In the genomic region with DNA sequence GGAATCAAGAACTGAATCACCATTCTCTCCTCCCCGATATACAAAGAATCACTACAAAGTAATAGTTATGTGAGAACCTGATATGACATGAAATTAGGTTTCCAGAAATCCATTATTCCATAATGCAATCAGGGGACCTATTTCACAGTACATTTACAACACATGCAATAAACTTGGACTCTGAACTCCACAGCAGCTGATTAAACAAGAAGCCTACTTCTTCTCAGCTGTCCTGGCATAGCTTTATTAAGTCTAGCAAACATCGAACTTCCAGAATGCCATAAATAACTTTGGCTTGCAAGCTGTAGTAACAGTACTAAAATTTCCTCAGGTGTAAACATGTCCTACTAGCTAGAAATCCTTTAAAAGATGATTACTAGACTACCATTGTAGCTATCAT, we compare ENCODE assay signal across 1 cellular context.
TF ChIP-seq lines count a peak whose summit lies in the region.

No MANE protein-coding gene starts in this region.

TF ChIP-seq in HepG2, 621 proteins besides CTCF, POLR2A, EP300 and RAD21 (continued from another document and continues in another):
- TF ChIP-seq, protein P1, sequence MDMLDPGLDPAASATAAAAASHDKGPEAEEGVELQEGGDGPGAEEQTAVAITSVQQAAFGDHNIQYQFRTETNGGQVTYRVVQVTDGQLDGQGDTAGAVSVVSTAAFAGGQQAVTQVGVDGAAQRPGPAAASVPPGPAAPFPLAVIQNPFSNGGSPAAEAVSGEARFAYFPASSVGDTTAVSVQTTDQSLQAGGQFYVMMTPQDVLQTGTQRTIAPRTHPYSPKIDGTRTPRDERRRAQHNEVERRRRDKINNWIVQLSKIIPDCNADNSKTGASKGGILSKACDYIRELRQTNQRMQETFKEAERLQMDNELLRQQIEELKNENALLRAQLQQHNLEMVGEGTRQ (IDR thresholded peaks at IDR 0.05; ENCODE audit: low read depth, low read length), result no peak
- TF ChIP-seq, protein P1 (CRISPR knock-in tag; IDR thresholded peaks at IDR 0.05; ENCODE audit: borderline replicate concordance), result no peak
- TF ChIP-seq, protein P2, sequence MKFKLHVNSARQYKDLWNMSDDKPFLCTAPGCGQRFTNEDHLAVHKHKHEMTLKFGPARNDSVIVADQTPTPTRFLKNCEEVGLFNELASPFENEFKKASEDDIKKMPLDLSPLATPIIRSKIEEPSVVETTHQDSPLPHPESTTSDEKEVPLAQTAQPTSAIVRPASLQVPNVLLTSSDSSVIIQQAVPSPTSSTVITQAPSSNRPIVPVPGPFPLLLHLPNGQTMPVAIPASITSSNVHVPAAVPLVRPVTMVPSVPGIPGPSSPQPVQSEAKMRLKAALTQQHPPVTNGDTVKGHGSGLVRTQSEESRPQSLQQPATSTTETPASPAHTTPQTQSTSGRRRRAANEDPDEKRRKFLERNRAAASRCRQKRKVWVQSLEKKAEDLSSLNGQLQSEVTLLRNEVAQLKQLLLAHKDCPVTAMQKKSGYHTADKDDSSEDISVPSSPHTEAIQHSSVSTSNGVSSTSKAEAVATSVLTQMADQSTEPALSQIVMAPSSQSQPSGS (CRISPR knock-in tag; IDR thresholded peaks at IDR 0.05), result 0 out of 2 replicates have a peak, but pooled peaks have one; percentile 24
- TF ChIP-seq MTF2 (CRISPR knock-in tag; IDR thresholded peaks at IDR 0.05; ENCODE audit: borderline replicate concordance) (no peak), ZBTB1 (CRISPR knock-in tag; IDR thresholded peaks at IDR 0.05; ENCODE audit: borderline replicate concordance) (no peak), ZMYM4 (CRISPR knock-in tag; IDR thresholded peaks at IDR 0.05) (peak; percentile 64; the same call in 1 of the 2 replicates), SRSF1 (optimal IDR thresholded peaks at IDR 0.05; ENCODE audit: low read depth, low read length) (no peak), GATAD2A (CRISPR knock-in tag; IDR thresholded peaks at IDR 0.05) (peak; percentile 85), PCBP2 (optimal IDR thresholded peaks at IDR 0.05; ENCODE audit: low read depth, low read length, poor library complexity, severe bottlenecking) (no peak), ZSCAN22 (CRISPR knock-in tag; IDR thresholded peaks at IDR 0.05) (no peak), NCOR1 (IDR thresholded peaks at IDR 0.05; ENCODE audit: borderline replicate concordance, low read length) (peak; percentile 73; the same call in 1 of the 2 replicates), NONO (IDR thresholded peaks at IDR 0.05) (no peak), NONO (CRISPR knock-in tag; conservative IDR thresholded peaks at IDR 0.05) (no peak), HMG20A (CRISPR knock-in tag; IDR thresholded peaks at IDR 0.05; ENCODE audit: borderline replicate concordance) (peak; percentile 84; the same call in 1 of the 2 replicates), ZNF180 (CRISPR knock-in tag; IDR thresholded peaks at IDR 0.05; ENCODE audit: borderline replicate concordance, low read depth) (no peak), KAT8 (CRISPR knock-in tag; IDR thresholded peaks at IDR 0.05) (peak; percentile 56), HNF4G (IDR thresholded peaks at IDR 0.05; ENCODE audit: borderline replicate concordance, low read depth, low read length) (peak; percentile 87), HNF4G (CRISPR knock-in tag; IDR thresholded peaks at IDR 0.05; ENCODE audit: borderline replicate concordance, low read depth) (no peak), SOX5 (CRISPR knock-in tag; IDR thresholded peaks at IDR 0.05; ENCODE audit: borderline replicate concordance) (peak; percentile 44; the same call in 1 of the 2 replicates), ZNF7 (CRISPR knock-in tag; IDR thresholded peaks at IDR 0.05) (no peak), POLR2G (IDR thresholded peaks at IDR 0.05; ENCODE audit: low read depth, low read length) (no peak), ZNF816 (CRISPR knock-in tag; IDR thresholded peaks at IDR 0.05; ENCODE audit: borderline replicate concordance) (no peak), IRF2 (CRISPR knock-in tag; IDR thresholded peaks at IDR 0.05) (0 out of 2 replicates have a peak, but pooled peaks have one; percentile 48), ZNF652 (CRISPR knock-in tag; IDR thresholded peaks at IDR 0.05; ENCODE audit: borderline replicate concordance, low read depth) (peak; percentile 45), FOXJ3 (CRISPR knock-in tag; IDR thresholded peaks at IDR 0.05; ENCODE audit: borderline replicate concordance) (peak; percentile 66; the same call in 1 of the 2 replicates), NCOA5 (CRISPR knock-in tag; IDR thresholded peaks at IDR 0.05) (no peak), ETV6 (CRISPR knock-in tag; conservative IDR thresholded peaks at IDR 0.05) (no peak), ZNF335 (CRISPR knock-in tag; IDR thresholded peaks at IDR 0.05) (no peak), CENPX (CRISPR knock-in tag; IDR thresholded peaks at IDR 0.05) (no peak), POGZ (CRISPR knock-in tag; IDR thresholded peaks at IDR 0.05) (peak; percentile 40; the same call in 1 of the 2 replicates), ERF (CRISPR knock-in tag; IDR thresholded peaks at IDR 0.05) (peak; percentile 29; the same call in 1 of the 2 replicates), ZNF354B (CRISPR knock-in tag; IDR thresholded peaks at IDR 0.05) (no peak), SMAD3 (CRISPR knock-in tag; IDR thresholded peaks at IDR 0.05) (peak; percentile 68; the same call in 1 of the 2 replicates), PHB2 (IDR thresholded peaks at IDR 0.05; ENCODE audit: partially characterized antibody) (no peak), NCOA2 (CRISPR knock-in tag; IDR thresholded peaks at IDR 0.05) (peak; percentile 44), ZBTB42 (CRISPR knock-in tag; IDR thresholded peaks at IDR 0.05) (no peak), SALL1 (CRISPR knock-in tag; IDR thresholded peaks at IDR 0.05) (peak; percentile 23; the same call in 1 of the 2 replicates), TBX3 (IDR thresholded peaks at IDR 0.05; ENCODE audit: borderline replicate concordance) (no peak), SOX13 (IDR thresholded peaks at IDR 0.05) (no peak), SOX13 (CRISPR knock-in tag; conservative IDR thresholded peaks at IDR 0.05 in 1 of 2, IDR thresholded peaks at IDR 0.05 in 1 of 2) (peak in 1 of 2 experiments; percentile 57; a peak in 2 of 4 replicates), MIER2 (CRISPR knock-in tag; IDR thresholded peaks at IDR 0.05) (no peak), MED1 (CRISPR knock-in tag; IDR thresholded peaks at IDR 0.05) (peak; percentile 37; the same call in 1 of the 2 replicates), DPF2 (CRISPR knock-in tag; IDR thresholded peaks at IDR 0.05; ENCODE audit: borderline replicate concordance, low read depth) (0 out of 2 replicates have a peak, but pooled peaks have one; percentile 21)
- TF ChIP-seq, protein P3, sequence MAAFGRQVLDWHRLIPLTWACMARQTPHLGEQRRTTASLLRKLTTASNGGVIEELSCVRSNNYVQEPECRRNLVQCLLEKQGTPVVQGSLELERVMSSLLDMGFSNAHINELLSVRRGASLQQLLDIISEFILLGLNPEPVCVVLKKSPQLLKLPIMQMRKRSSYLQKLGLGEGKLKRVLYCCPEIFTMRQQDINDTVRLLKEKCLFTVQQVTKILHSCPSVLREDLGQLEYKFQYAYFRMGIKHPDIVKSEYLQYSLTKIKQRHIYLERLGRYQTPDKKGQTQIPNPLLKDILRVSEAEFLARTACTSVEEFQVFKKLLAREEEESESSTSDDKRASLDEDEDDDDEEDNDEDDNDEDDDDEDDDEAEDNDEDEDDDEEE (CRISPR knock-in tag; IDR thresholded peaks at IDR 0.05), result no peak
- TF ChIP-seq, protein P4, sequence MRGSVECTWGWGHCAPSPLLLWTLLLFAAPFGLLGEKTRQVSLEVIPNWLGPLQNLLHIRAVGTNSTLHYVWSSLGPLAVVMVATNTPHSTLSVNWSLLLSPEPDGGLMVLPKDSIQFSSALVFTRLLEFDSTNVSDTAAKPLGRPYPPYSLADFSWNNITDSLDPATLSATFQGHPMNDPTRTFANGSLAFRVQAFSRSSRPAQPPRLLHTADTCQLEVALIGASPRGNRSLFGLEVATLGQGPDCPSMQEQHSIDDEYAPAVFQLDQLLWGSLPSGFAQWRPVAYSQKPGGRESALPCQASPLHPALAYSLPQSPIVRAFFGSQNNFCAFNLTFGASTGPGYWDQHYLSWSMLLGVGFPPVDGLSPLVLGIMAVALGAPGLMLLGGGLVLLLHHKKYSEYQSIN (CRISPR knock-in tag; IDR thresholded peaks at IDR 0.05; ENCODE audit: borderline replicate concordance), result no peak
- TF ChIP-seq, protein P5, sequence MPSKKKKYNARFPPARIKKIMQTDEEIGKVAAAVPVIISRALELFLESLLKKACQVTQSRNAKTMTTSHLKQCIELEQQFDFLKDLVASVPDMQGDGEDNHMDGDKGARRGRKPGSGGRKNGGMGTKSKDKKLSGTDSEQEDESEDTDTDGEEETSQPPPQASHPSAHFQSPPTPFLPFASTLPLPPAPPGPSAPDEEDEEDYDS (CRISPR knock-in tag; IDR thresholded peaks at IDR 0.05), result 0 out of 2 replicates have a peak, but pooled peaks have one; percentile 10
- TF ChIP-seq, protein P6, sequence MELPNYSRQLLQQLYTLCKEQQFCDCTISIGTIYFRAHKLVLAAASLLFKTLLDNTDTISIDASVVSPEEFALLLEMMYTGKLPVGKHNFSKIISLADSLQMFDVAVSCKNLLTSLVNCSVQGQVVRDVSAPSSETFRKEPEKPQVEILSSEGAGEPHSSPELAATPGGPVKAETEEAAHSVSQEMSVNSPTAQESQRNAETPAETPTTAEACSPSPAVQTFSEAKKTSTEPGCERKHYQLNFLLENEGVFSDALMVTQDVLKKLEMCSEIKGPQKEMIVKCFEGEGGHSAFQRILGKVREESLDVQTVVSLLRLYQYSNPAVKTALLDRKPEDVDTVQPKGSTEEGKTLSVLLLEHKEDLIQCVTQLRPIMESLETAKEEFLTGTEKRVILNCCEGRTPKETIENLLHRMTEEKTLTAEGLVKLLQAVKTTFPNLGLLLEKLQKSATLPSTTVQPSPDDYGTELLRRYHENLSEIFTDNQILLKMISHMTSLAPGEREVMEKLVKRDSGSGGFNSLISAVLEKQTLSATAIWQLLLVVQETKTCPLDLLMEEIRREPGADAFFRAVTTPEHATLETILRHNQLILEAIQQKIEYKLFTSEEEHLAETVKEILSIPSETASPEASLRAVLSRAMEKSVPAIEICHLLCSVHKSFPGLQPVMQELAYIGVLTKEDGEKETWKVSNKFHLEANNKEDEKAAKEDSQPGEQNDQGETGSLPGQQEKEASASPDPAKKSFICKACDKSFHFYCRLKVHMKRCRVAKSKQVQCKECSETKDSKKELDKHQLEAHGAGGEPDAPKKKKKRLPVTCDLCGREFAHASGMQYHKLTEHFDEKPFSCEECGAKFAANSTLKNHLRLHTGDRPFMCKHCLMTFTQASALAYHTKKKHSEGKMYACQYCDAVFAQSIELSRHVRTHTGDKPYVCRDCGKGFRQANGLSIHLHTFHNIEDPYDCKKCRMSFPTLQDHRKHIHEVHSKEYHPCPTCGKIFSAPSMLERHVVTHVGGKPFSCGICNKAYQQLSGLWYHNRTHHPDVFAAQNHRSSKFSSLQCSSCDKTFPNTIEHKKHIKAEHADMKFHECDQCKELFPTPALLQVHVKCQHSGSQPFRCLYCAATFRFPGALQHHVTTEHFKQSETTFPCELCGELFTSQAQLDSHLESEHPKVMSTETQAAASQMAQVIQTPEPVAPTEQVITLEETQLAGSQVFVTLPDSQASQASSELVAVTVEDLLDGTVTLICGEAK (IDR thresholded peaks at IDR 0.05), result peak; percentile 23; the same call in 1 of the 2 replicates
- TF ChIP-seq, protein P6 (CRISPR knock-in tag; IDR thresholded peaks at IDR 0.05), result no peak; the same call in 1 of the 2 replicates
- TF ChIP-seq, protein P7, sequence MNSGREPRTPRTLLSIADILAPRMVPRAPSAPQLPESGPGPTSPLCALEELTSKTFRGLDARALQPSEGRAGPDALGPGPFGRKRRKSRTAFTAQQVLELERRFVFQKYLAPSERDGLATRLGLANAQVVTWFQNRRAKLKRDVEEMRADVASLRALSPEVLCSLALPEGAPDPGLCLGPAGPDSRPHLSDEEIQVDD (CRISPR knock-in tag; IDR thresholded peaks at IDR 0.05; ENCODE audit: borderline replicate concordance), result no peak
- TF ChIP-seq, protein P8, sequence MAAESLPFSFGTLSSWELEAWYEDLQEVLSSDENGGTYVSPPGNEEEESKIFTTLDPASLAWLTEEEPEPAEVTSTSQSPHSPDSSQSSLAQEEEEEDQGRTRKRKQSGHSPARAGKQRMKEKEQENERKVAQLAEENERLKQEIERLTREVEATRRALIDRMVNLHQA (CRISPR knock-in tag; IDR thresholded peaks at IDR 0.05), result no peak
- TF ChIP-seq, protein P9, sequence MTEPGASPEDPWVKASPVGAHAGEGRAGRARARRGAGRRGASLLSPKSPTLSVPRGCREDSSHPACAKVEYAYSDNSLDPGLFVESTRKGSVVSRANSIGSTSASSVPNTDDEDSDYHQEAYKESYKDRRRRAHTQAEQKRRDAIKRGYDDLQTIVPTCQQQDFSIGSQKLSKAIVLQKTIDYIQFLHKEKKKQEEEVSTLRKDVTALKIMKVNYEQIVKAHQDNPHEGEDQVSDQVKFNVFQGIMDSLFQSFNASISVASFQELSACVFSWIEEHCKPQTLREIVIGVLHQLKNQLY (CRISPR knock-in tag; IDR thresholded peaks at IDR 0.05), result 0 out of 2 replicates have a peak, but pooled peaks have one; percentile 27
